8 cellular contexts compared by ENCODE assay signal in genomic region chr9:107123389-107123788, GRCh38.
"Had no signal": no experiment of that assay in that cellular context is flagged by ENCODE, and none has a peak within 500 bp of the region (broad histone marks: within the 10 kb centered on the region; RNA-seq: fewer than 3 reads in every experiment).

No MANE protein-coding gene starts in this region.

- FAIRE-seq: H1, H54, HepG2 had no signal

- ATAC-seq: GM23338, HepG2 had no signal

- H3K4me3 ChIP-seq: GM23338 had no signal

- H3K27ac ChIP-seq: HL-60 had no signal

- DNase-seq: H9, HCEC 1CT, KBM-7 had no signal

- H3K4me2 ChIP-seq: GM23338 had no signal

- H2AFZ ChIP-seq: GM23338 had no signal
